In genomic region chr7:134939136-134939535, GRCh38 we compare ENCODE assay signal across 1 cellular context.
TF ChIP-seq lines count a peak whose summit lies in the region.

No MANE protein-coding gene starts in this region.

TF ChIP-seq in IMR-90, 13 proteins besides CTCF, POLR2A, EP300 and RAD21 (continued from another document):
- TF ChIP-seq ELK1 (IDR thresholded peaks at IDR 0.05; ENCODE audit: borderline replicate concordance, low read depth, low read length) (no peak), FOS (IDR thresholded peaks at IDR 0.05; ENCODE audit: low read depth, low read length) (no peak), MAZ (IDR thresholded peaks at IDR 0.05; ENCODE audit: borderline replicate concordance, low read depth, low read length) (no peak)
TF ChIP-seq in IMR-90: peak in this region for 0.
